Comparison of ENCODE assay signal across 8 cellular contexts in the genomic region with DNA sequence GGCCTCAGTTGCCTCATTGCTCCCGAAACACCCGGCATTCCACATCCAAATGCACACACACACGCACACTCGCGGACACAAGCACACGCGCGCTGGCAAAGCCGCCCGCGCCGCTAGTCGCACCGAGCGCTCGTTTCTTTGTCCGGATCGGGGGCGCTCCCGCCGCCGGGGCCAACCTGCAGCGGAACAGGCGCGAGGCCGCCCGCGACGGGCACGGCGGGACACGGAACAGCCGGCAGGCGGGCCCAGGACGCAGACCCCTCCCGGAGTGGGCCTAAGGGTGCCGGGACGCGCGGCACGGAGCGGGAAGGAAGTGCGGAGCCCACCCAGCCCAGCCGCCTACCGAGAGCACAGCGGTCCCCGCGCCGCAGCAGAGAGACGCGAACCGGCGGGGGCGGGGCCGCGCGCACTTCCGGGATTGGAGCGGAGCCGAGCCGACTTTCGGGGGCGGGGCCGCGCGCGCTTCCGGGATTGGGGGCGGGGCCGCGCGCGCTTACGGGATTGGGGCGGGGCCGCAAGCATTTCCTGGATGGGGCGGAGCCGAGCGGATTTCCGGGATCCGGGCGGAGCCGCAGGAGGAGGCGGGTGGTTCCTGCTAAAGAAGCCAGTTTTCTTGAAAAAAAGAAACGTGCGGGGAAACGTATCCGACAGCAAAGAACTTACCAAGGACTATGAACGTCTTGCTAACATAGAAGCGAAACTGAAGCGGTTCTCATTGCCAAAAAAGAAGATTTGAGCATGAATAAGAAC. TPM values are rescaled to one million over a fixed set of nuclear protein-coding genes. Genes with fewer than 3 reads are reported as not detected.
DNase-seq lines count a peak whose midpoint lies in the region; ATAC-seq and TF ChIP-seq lines count a peak whose summit lies in the region.

Gene CYBC1, minus strand, starts transcription at position 396 of the 750 bp plus-strand sequence. CDS start 1,498 bp downstream, outside the sequence.

- peak within 1 kb of the TSS; percentile 91 for H3K4me2 ChIP-seq in SU-DHL-6 (ENCODE audit: low read depth, low read length, poor library complexity, severe bottlenecking)

- no peaks in the 10 kb centered on the region for H3K27me3 Mint-ChIP-seq in activated naive CD8-positive, alpha-beta T cell treated with anti-CD3 and anti-CD28 coated beads for 36 hours
- peaks cover 9% of the 10 kb centered on the region for H3K27me3 Mint-ChIP-seq in glutamatergic neuron (ENCODE audit: unreplicated experiment)
- H3K27me3 Mint-ChIP-seq in osteocyte (ENCODE audit: unreplicated experiment), result no peaks in the 10 kb centered on the region

- DNase-seq in GM04504 (ENCODE audit: low read depth) (peak; percentile 81), NCI-H128 (lab: John Stamatoyannopoulos, UW; ENCODE audit: unreplicated experiment) (peak; percentile 78), glutamatergic neuron (peak; percentile 94), osteocyte (ENCODE audit: extremely low spot score, unreplicated experiment) (peak; percentile 97), testis (peak; percentile 94)
- DNase-seq in activated naive CD8-positive, alpha-beta T cell treated with anti-CD3 and anti-CD28 coated beads for 36 hours, result peak; percentile 95

- no peak for TF ChIP-seq CTCF in SU-DHL-6 (IDR thresholded peaks at IDR 0.05; ENCODE audit: insufficient read depth, low read length, poor library complexity, severe bottlenecking)
- no peak for TF ChIP-seq CTCF in glutamatergic neuron (IDR thresholded peaks at IDR 0.05; ENCODE audit: partially characterized antibody, unreplicated experiment)
- no peak for TF ChIP-seq CTCF in osteocyte (IDR thresholded peaks at IDR 0.05)
- TF ChIP-seq CTCF in testis (IDR thresholded peaks at IDR 0.05), result no peak

- intact Hi-C loops in testis (cut with DNase I; ENCODE audit: low total_unique reads), result no loop called here

- H3K9me3 ChIP-seq in SU-DHL-6 (ENCODE audit: insufficient read depth, low read length), result no peaks in the 10 kb centered on the region
- H3K9me3 ChIP-seq in testis, result no peaks in the 10 kb centered on the region

- H3K27me3 ChIP-seq in SU-DHL-6 (ENCODE audit: low read length) (no peaks in the 10 kb centered on the region), testis (no peaks in the 10 kb centered on the region)

- H3K27ac ChIP-seq in SU-DHL-6 (ENCODE audit: low read depth, low read length) (peak within 1 kb of the TSS; percentile 99), testis (peak within 1 kb of the TSS; percentile 76 to 89)

- 0 to 1% methylated on average over 25 to 91 of the region's 91 CpGs for WGBS in testis, 2 donors

- peak; percentile 55 for ATAC-seq in HG02610 (IDR thresholded peaks at IDR 0.05; ENCODE audit: unreplicated experiment)

- TF ChIP-seq POLR2A in testis (IDR thresholded peaks at IDR 0.05), result peak; percentile 49

- H3K36me3 Mint-ChIP-seq in activated naive CD8-positive, alpha-beta T cell treated with anti-CD3 and anti-CD28 coated beads for 36 hours, result peaks cover 25% of the 10 kb centered on the region
- H3K36me3 Mint-ChIP-seq in glutamatergic neuron (ENCODE audit: unreplicated experiment), result no peaks in the 10 kb centered on the region
- H3K36me3 Mint-ChIP-seq in osteocyte (ENCODE audit: unreplicated experiment), result no peaks in the 10 kb centered on the region

- peaks cover 32% of the 10 kb centered on the region for H3K4me1 ChIP-seq in testis

- peak within 1 kb of the TSS; percentile 95 for H3K4me3 ChIP-seq in SU-DHL-6 (ENCODE audit: insufficient read depth, low read length, poor library complexity, severe bottlenecking)
- H3K4me3 ChIP-seq in testis, result peak within 1 kb of the TSS; percentile 60 to 74

- H3K9ac ChIP-seq in SU-DHL-6 (ENCODE audit: low read length), result peak within 1 kb of the TSS; percentile 99

- H2AFZ ChIP-seq in SU-DHL-6 (ENCODE audit: low read depth, low read length, severe bottlenecking), result no peak within 1 kb of the TSS

- H3K4me3 Mint-ChIP-seq in activated naive CD8-positive, alpha-beta T cell treated with anti-CD3 and anti-CD28 coated beads for 36 hours, result peak within 1 kb of the TSS; percentile 98
- peak within 1 kb of the TSS; percentile 90 for H3K4me3 Mint-ChIP-seq in glutamatergic neuron (ENCODE audit: unreplicated experiment)
- H3K4me3 Mint-ChIP-seq in osteocyte (ENCODE audit: unreplicated experiment), result peak within 1 kb of the TSS; percentile 81

- H3K79me2 ChIP-seq in SU-DHL-6 (ENCODE audit: insufficient read depth, low read length), result peaks cover 20% of the 10 kb centered on the region

- peaks cover 29% of the 10 kb centered on the region for H3K4me1 Mint-ChIP-seq in activated naive CD8-positive, alpha-beta T cell treated with anti-CD3 and anti-CD28 coated beads for 36 hours
- peaks cover 6% of the 10 kb centered on the region for H3K4me1 Mint-ChIP-seq in glutamatergic neuron (ENCODE audit: low read depth, unreplicated experiment)
- H3K4me1 Mint-ChIP-seq in osteocyte (ENCODE audit: unreplicated experiment), result peaks cover 21% of the 10 kb centered on the region

- H3K27ac Mint-ChIP-seq in activated naive CD8-positive, alpha-beta T cell treated with anti-CD3 and anti-CD28 coated beads for 36 hours, result peak within 1 kb of the TSS; percentile 97
- H3K27ac Mint-ChIP-seq in glutamatergic neuron (ENCODE audit: unreplicated experiment), result peak within 1 kb of the TSS; percentile 59
- peak within 1 kb of the TSS; percentile 96 for H3K27ac Mint-ChIP-seq in osteocyte (ENCODE audit: unreplicated experiment)

- 0 out of 2 replicates have a peak, but pooled peaks cover 4% of the 10 kb centered on the region for H3K36me3 ChIP-seq in SU-DHL-6 (ENCODE audit: low read length)
- H3K36me3 ChIP-seq in testis (ENCODE audit: low read depth, missing control alignments), result no peaks in the 10 kb centered on the region

- no peaks in the 10 kb centered on the region for H3K9me3 Mint-ChIP-seq in activated naive CD8-positive, alpha-beta T cell treated with anti-CD3 and anti-CD28 coated beads for 36 hours
- peaks cover 5% of the 10 kb centered on the region for H3K9me3 Mint-ChIP-seq in glutamatergic neuron (ENCODE audit: unreplicated experiment)
- no peaks in the 10 kb centered on the region for H3K9me3 Mint-ChIP-seq in osteocyte (ENCODE audit: unreplicated experiment)

- H3F3A ChIP-seq in SU-DHL-6 (ENCODE audit: insufficient read depth), result peaks cover 16% of the 10 kb centered on the region

- no peaks in the 10 kb centered on the region for H3K9me2 ChIP-seq in SU-DHL-6 (replicated peaks; ENCODE audit: insufficient read depth, low read length)

- no peaks in the 10 kb centered on the region for H4K20me1 ChIP-seq in SU-DHL-6 (ENCODE audit: low read depth, low read length)

RNA-seq across cellular contexts. Expression of gene CYBC1, which starts in this region (rescaled TPM):
- total RNA-seq in activated naive CD8-positive, alpha-beta T cell treated with anti-CD3 and anti-CD28 coated beads for 36 hours, result 100 to 1,000 TPM; 156 to 163 TPM
- 134 TPM for total RNA-seq in glutamatergic neuron (ENCODE audit: unreplicated experiment)
- 69.8 and 78.7 TPM in 2 replicates for total RNA-seq in osteocyte
- 10 to 100 TPM; 61.1 to 88.2 TPM for total RNA-seq in testis
- polyA plus RNA-seq in testis (ENCODE audit: insufficient read depth, low read depth, low replicate concordance), result 46.3 TPM

Comparison
In these comparisons a context has a peak if more than half of its experiments do, and no peak if none do; other contexts are left out.
1. Peak in every context shown above with its lines: DNase-seq, ATAC-seq, H3K4me3 ChIP-seq and H3K27ac ChIP-seq.